ENCODE assay signal across 13 cellular contexts in the genomic region with DNA sequence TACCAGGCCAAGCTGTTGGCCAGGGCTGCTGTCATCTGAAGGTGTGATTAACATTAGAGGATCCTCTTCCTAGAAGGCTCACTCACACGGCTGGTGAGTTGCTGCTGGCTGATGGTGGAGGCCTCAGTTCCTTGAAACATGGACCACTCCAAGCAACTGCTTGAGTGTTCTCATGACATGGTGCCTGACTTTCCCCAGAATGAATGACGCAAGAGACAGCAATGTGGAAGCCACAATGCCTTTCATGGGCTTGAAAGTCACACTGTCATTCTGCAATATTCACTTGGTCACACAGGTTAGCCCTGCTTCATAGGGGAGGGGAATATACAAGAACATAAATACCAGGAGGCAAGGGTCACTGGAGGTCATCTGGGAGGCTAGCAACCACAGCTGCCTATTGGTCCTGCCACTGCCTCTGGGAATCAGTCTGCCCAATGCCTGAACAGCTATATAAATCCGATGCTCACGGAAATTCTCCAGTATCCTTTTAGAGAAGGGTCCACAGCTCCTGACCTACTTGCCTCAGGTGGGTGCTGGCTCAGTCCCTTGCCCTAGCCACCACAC.
DNase-seq lines count a peak whose midpoint lies in the region; ATAC-seq and TF ChIP-seq lines count a peak whose summit lies in the region.
"Had no signal": no experiment of that assay in that cellular context is flagged by ENCODE, and none has a peak within 500 bp of the region (broad histone marks: within the 10 kb centered on the region; RNA-seq: fewer than 3 reads in every experiment).

No MANE protein-coding gene starts in this region.

- H3K27me3 ChIP-seq in DND-41 (ENCODE audit: insufficient read depth, low read length, poor library complexity) (peaks cover 12% of the 10 kb centered on the region), liver (ENCODE audit: control insufficient read depth in 4 of 4, insufficient read depth in 4 of 4, low read length in 3 of 4) (no peaks in the 10 kb centered on the region), Peyer's patch (no peaks in the 10 kb centered on the region)

- H3K79me2 ChIP-seq in DND-41 (ENCODE audit: insufficient read depth, low read length) = no peaks in the 10 kb centered on the region

- DNase-seq in DND-41 = peak; percentile 8
- peak; percentile 39 for DNase-seq in SKM-1 treated with dmso at 0.1 percent for 144 hours (lab: John Stamatoyannopoulos, UW; ENCODE audit: unreplicated experiment)
- DNase-seq in Peyer's patch = no peak
- DNase-seq in A172 (ENCODE audit: low spot score) = no peak
- no peak for DNase-seq in HPDE6-E6E7 (ENCODE audit: extremely low spot score)
- DNase-seq: activated CD8-positive, alpha-beta memory T cell treated with anti-CD3 and anti-CD28 coated beads for 24 hours; amygdala; Calu3; SHP77 treated with DMSO at 0.1 percent for 48 hours; stimulated activated naive B cell treated with anti-CD40 and anti-IgM and Interleukin-4, amounts not matched to agents 10 μg/mL and 1 μg/mL and 100 μg/mL, for 72 hours had no signal

- 0 out of 2 replicates have a peak overlapping the region, but pooled peaks have one; percentile 30 for H2AFZ ChIP-seq in DND-41 (ENCODE audit: low read depth, low read length)

- TF ChIP-seq CTCF in 22Rv1 (IDR thresholded peaks at IDR 0.05) (no peak), DND-41 (IDR thresholded peaks at IDR 0.05; ENCODE audit: borderline replicate concordance, extremely low read depth, low read length, poor library complexity, severe bottlenecking) (no peak), liver (IDR thresholded peaks at IDR 0.05; ENCODE audit: low read depth, low read length, missing input control) (no peak), Peyer's patch (IDR thresholded peaks at IDR 0.05) (no peak)

- no peak for ATAC-seq in DND-41 (ENCODE audit: insufficient read depth, low read depth)
- ATAC-seq in HG03354 (IDR thresholded peaks at IDR 0.05; ENCODE audit: poor library complexity, severe bottlenecking, unreplicated experiment) = no peak
- ATAC-seq: stimulated activated naive B cell treated with anti-CD40 and anti-IgM and Interleukin-4, amounts not matched to agents 10 μg/mL and 1 μg/mL and 100 μg/mL, for 72 hours had no signal

- 94% methylated on average over 4 of the region's 4 CpGs for WGBS in liver

- H3K27ac ChIP-seq in 22Rv1 = peak overlapping the region; percentile 26; the same call in 1 of the 2 replicates
- no peak overlapping the region for H3K27ac ChIP-seq in DND-41 (ENCODE audit: low read length)
- no peak overlapping the region for H3K27ac ChIP-seq in liver (ENCODE audit: low read depth in 1 of 2, low read length in 2 of 2)
- no peak overlapping the region for H3K27ac ChIP-seq in Peyer's patch

- H3K36me3 ChIP-seq in DND-41 (ENCODE audit: insufficient read depth, low read length) (no peaks in the 10 kb centered on the region), liver (ENCODE audit: control insufficient read depth in 4 of 4, insufficient read depth in 3 of 4, low read depth in 1 of 4, low read length in 3 of 4) (no peaks in the 10 kb centered on the region), Peyer's patch (no peaks in the 10 kb centered on the region)

- H3K9me3 ChIP-seq in DND-41 (ENCODE audit: insufficient read depth, low read length, severe bottlenecking) = no peaks in the 10 kb centered on the region
- no peaks in the 10 kb centered on the region for H3K9me3 ChIP-seq in liver (ENCODE audit: control insufficient read depth in 4 of 4, low read length in 3 of 4)
- no peaks in the 10 kb centered on the region for H3K9me3 ChIP-seq in Peyer's patch

- no peak for TF ChIP-seq POLR2A in Peyer's patch (IDR thresholded peaks at IDR 0.05)

- H3K4me2 ChIP-seq in DND-41 (ENCODE audit: insufficient read depth, low read length) = no peak overlapping the region

- TF ChIP-seq RAD21 in liver (IDR thresholded peaks at IDR 0.05) = peak in 1 of 2 donors; percentile 65

- no peak overlapping the region for H3K9ac ChIP-seq in DND-41 (ENCODE audit: low read depth, low read length)
- H3K9ac ChIP-seq in liver (ENCODE audit: low read depth in 1 of 2, low read length in 2 of 2) = no peak overlapping the region

- H3K4me3 ChIP-seq in DND-41 (ENCODE audit: low read depth in 1 of 2, low read length in 2 of 2) (no peak overlapping the region), liver (ENCODE audit: low read depth in 1 of 3, low read length in 3 of 3) (no peak overlapping the region), Peyer's patch (no peak overlapping the region)

- peaks cover 13% of the 10 kb centered on the region for H3K4me1 ChIP-seq in DND-41 (ENCODE audit: insufficient read depth, low read length)
- H3K4me1 ChIP-seq in liver (ENCODE audit: control insufficient read depth in 4 of 4, insufficient read depth in 4 of 4, low read length in 3 of 4) = peaks cover 0 to 4% (median 2%) of the 10 kb centered on the region in 4 donors
- peaks cover 0 to 14% (median 0%) of the 10 kb centered on the region in 4 donors for H3K4me1 ChIP-seq in Peyer's patch

- no peaks in the 10 kb centered on the region for H4K20me1 ChIP-seq in DND-41 (ENCODE audit: insufficient read depth, low read length)

TF ChIP-seq in liver, 16 proteins besides CTCF, POLR2A, EP300 and RAD21:
- TF ChIP-seq SP1 (IDR thresholded peaks at IDR 0.05) = peak; percentile 85
- TF ChIP-seq GABPA (IDR thresholded peaks at IDR 0.05 in 1 of 2, conservative IDR thresholded peaks at IDR 0.05 in 1 of 2) = no peak
- TF ChIP-seq, protein P1, sequence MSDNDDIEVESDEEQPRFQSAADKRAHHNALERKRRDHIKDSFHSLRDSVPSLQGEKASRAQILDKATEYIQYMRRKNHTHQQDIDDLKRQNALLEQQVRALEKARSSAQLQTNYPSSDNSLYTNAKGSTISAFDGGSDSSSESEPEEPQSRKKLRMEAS (IDR thresholded peaks at IDR 0.05) = no peak
- peak in 1 of 2 donors; percentile 93 for TF ChIP-seq RXRA (IDR thresholded peaks at IDR 0.05)
- TF ChIP-seq NR2F2 (IDR thresholded peaks at IDR 0.05) = no peak
- peak in 1 of 2 donors; percentile 53 for TF ChIP-seq HNF4A (conservative IDR thresholded peaks at IDR 0.05)
- TF ChIP-seq TAF1 (conservative IDR thresholded peaks at IDR 0.05) = peak; percentile 50
- TF ChIP-seq HNF4G (IDR thresholded peaks at IDR 0.05) = no peak
- no peak for TF ChIP-seq FOXA1 (IDR thresholded peaks at IDR 0.05)
- TF ChIP-seq, protein P2, sequence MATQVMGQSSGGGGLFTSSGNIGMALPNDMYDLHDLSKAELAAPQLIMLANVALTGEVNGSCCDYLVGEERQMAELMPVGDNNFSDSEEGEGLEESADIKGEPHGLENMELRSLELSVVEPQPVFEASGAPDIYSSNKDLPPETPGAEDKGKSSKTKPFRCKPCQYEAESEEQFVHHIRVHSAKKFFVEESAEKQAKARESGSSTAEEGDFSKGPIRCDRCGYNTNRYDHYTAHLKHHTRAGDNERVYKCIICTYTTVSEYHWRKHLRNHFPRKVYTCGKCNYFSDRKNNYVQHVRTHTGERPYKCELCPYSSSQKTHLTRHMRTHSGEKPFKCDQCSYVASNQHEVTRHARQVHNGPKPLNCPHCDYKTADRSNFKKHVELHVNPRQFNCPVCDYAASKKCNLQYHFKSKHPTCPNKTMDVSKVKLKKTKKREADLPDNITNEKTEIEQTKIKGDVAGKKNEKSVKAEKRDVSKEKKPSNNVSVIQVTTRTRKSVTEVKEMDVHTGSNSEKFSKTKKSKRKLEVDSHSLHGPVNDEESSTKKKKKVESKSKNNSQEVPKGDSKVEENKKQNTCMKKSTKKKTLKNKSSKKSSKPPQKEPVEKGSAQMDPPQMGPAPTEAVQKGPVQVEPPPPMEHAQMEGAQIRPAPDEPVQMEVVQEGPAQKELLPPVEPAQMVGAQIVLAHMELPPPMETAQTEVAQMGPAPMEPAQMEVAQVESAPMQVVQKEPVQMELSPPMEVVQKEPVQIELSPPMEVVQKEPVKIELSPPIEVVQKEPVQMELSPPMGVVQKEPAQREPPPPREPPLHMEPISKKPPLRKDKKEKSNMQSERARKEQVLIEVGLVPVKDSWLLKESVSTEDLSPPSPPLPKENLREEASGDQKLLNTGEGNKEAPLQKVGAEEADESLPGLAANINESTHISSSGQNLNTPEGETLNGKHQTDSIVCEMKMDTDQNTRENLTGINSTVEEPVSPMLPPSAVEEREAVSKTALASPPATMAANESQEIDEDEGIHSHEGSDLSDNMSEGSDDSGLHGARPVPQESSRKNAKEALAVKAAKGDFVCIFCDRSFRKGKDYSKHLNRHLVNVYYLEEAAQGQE (IDR thresholded peaks at IDR 0.05) = no peak
- TF ChIP-seq, protein P3, sequence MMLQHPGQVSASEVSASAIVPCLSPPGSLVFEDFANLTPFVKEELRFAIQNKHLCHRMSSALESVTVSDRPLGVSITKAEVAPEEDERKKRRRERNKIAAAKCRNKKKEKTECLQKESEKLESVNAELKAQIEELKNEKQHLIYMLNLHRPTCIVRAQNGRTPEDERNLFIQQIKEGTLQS (IDR thresholded peaks at IDR 0.05) = peak; percentile 63
- TF ChIP-seq, protein P4, sequence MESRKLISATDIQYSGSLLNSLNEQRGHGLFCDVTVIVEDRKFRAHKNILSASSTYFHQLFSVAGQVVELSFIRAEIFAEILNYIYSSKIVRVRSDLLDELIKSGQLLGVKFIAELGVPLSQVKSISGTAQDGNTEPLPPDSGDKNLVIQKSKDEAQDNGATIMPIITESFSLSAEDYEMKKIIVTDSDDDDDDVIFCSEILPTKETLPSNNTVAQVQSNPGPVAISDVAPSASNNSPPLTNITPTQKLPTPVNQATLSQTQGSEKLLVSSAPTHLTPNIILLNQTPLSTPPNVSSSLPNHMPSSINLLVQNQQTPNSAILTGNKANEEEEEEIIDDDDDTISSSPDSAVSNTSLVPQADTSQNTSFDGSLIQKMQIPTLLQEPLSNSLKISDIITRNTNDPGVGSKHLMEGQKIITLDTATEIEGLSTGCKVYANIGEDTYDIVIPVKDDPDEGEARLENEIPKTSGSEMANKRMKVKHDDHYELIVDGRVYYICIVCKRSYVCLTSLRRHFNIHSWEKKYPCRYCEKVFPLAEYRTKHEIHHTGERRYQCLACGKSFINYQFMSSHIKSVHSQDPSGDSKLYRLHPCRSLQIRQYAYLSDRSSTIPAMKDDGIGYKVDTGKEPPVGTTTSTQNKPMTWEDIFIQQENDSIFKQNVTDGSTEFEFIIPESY (IDR thresholded peaks at IDR 0.05) = no peak
- TF ChIP-seq YY1 (IDR thresholded peaks at IDR 0.05) = no peak
- TF ChIP-seq FOXA2 (IDR thresholded peaks at IDR 0.05) = no peak
- TF ChIP-seq EGR1 (IDR thresholded peaks at IDR 0.05; ENCODE audit: low read depth in 2 of 2) = no peak
- TF ChIP-seq JUND (IDR thresholded peaks at IDR 0.05) = no peak

Comparison
In these comparisons a context has a peak if more than half of its experiments do, and no peak if none do; other contexts are left out.
1. DNase-seq: peak in DND-41 (single experiment) and SKM-1 treated with dmso at 0.1 percent for 144 hours (single experiment); none in Peyer's patch (0 of 3), A172 (single experiment) and HPDE6-E6E7 (single experiment).